34 cellular contexts compared by ENCODE assay signal in the genomic region with DNA sequence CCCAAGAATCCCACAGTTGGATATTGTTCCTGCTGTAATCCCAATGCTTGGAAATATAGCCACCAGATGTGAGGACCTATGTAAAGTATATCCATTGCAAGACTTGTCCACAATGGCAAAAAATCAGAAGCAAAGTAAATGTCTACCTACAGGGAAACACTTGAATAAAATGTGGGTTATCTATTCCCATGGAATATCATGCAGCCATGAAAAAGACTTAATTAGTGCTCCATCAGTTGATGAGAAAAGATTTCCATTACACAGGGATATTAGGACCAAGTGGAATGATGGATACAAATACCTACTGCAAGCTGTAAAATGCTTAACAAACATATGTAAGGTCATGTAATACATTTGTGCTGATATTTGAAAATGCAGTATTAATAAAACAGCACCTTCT.
"Had no signal": no experiment of that assay in that cellular context is flagged by ENCODE, and none has a peak within 500 bp of the region (broad histone marks: within the 10 kb centered on the region; RNA-seq: fewer than 3 reads in every experiment).

No MANE protein-coding gene starts in this region.

- H3K36me3 ChIP-seq: brain microvascular endothelial cell, breast epithelium had no signal

- H3K27me3 ChIP-seq: adrenal gland, body of pancreas, brain microvascular endothelial cell, breast epithelium had no signal

- H3K27ac ChIP-seq: adrenal gland, body of pancreas, brain microvascular endothelial cell, breast epithelium, VCaP had no signal

- ATAC-seq: activated CD8-positive, alpha-beta T cell treated with anti-CD3 and anti-CD28 coated beads for 36 hours; activated naive CD4-positive, alpha-beta T cell treated with anti-CD3 and anti-CD28 coated beads, Interleukin-2, amount 50 U/mL, for 72 hours; activated T-cell treated with anti-CD3 and anti-CD28 coated beads, Interleukin-2, amount 50 U/mL, for 4 hours; activated T-cell treated with anti-CD3 and anti-CD28 coated beads, Interleukin-2, amount 50 U/mL, for 72 hours; activated T-helper 17 cell treated with anti-CD3 and anti-CD28 coated beads, Interleukin-2, amount 50 U/mL, for 72 hours; body of pancreas had no signal

- H3K4me3 ChIP-seq: adrenal gland, body of pancreas, breast epithelium had no signal

- H3K9me3 ChIP-seq: adrenal gland, body of pancreas, breast epithelium had no signal

- H3K4me1 ChIP-seq: adrenal gland, body of pancreas, breast epithelium had no signal

- DNase-seq: activated B cell treated with CpG ODN at 0.5 μM for 24 hours; activated CD4-positive, alpha-beta memory T cell treated with anti-CD3 and anti-CD28 coated beads for 36 hours; activated CD4-positive, alpha-beta T cell treated with anti-CD3 and anti-CD28 coated beads for 4 hours; activated CD4-positive, alpha-beta T cell treated with anti-CD3 and anti-CD28 coated beads, Interleukin-2, amount 10 ng/mL, durations not matched to agents 24 days and 14 days; activated CD4-positive, alpha-beta T cell treated with anti-CD3 and anti-CD28 coated beads, Interleukin-2, amount 50 U/mL, for 1 hour; activated CD4-positive, alpha-beta T cell treated with anti-CD3 and anti-CD28 coated beads, Interleukin-2, amount 50 U/mL, for 4 hours; activated CD4-positive, CD25-positive, alpha-beta regulatory T cell treated with anti-CD3 and anti-CD28 coated beads, Interleukin-2, amount 50 U/mL, for 72 hours; activated CD8-positive, alpha-beta memory T cell treated with anti-CD3 and anti-CD28 coated beads, Interleukin-2, amount 50 U/mL, for 4 hours; activated CD8-positive, alpha-beta T cell treated with anti-CD3 and anti-CD28 coated beads for 36 hours; activated effector memory CD4-positive, alpha-beta T cell treated with anti-CD3 and anti-CD28 coated beads, Interleukin-2, amount 50 U/mL, for 16 hours; activated gamma-delta T cell treated with Interleukin-2 at 50 U/mL for 16 hours; activated naive CD4-positive, alpha-beta T cell; activated naive CD4-positive, alpha-beta T cell treated with anti-CD3 and anti-CD28 coated beads for 36 hours; activated naive CD4-positive, alpha-beta T cell treated with anti-CD3 and anti-CD28 coated beads, Interleukin-2, amount 50 U/mL, for 16 hours; activated naive CD8-positive, alpha-beta T cell treated with anti-CD3 and anti-CD28 coated beads for 36 hours; activated T-cell treated with anti-CD3 and anti-CD28 coated beads for 4 hours; activated T-cell treated with anti-CD3 and anti-CD28 coated beads, Interleukin-2, amount 50 U/mL, for 1 hour; activated T-cell treated with anti-CD3 and anti-CD28 coated beads, Interleukin-2, amount 50 U/mL, for 4 hours; activated T-cell treated with anti-CD3 and anti-CD28 coated beads, Interleukin-2, amount 50 U/mL, for 72 hours; adrenal gland; amniotic stem cell; aorta; body of pancreas; brain microvascular endothelial cell; central memory CD4-positive, alpha-beta T cell; T-helper 2 cell; T-helper 9 cell had no signal

- FAIRE-seq: astrocyte, colon, TTC549 had no signal
